ENCODE assay signal across 8 cellular contexts in the genomic region with DNA sequence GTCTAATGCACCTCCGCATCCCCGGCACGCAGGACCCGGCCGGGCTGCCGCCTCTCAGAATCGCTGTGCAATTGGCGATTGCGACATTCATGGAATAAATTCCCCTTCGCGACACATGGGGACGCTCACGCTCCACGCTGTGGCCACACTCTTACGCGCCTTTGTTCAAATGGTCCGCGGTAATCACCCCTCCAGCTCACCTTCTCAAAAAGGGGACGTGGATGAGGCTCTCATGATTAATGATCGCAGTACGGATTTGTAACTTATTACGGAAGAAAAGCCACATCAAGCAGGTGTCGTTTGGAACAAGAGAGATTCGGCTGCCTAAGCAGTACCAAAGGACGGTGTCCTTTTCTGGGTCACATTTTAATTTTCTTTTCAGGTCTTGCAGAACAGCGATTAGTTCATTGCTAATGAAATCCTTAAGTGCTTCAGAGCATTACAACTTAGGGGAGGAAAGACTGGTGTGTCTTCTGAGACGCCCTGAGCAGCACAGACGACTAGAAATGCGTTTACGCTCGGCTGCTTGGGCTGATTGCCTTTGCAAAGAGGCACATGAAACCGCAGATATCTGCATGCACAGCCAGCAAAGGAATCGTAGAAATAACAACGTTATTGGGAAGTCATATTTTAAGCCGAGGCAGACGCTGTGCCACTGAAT. TPM values are rescaled to one million over a fixed set of nuclear protein-coding genes. Genes with fewer than 3 reads are reported as not detected.
DNase-seq lines count a peak whose midpoint lies in the region; ATAC-seq and TF ChIP-seq lines count a peak whose summit lies in the region.

No MANE protein-coding gene starts in this region.

- peak; percentile 92 for DNase-seq in DMS79 treated with DMSO at 0.1 percent for 48 hours (lab: John Stamatoyannopoulos, UW)
- peak; percentile 66 for DNase-seq in NCI-H774 (lab: John Stamatoyannopoulos, UW)
- peak; percentile 70 for DNase-seq in cerebellar cortex (ENCODE audit: low spot score)
- DNase-seq in kidney epithelial cell (ENCODE audit: low read depth), result peak; percentile 14
- peak; percentile 30 for DNase-seq in stimulated activated naive CD8-positive, alpha-beta T cell treated with anti-CD3 and anti-CD28 coated beads, Interleukin-15, Interleukin-2, amounts not matched to agents 100 U/mL and 50 U/mL, for 24 hours
- no peak for DNase-seq in activated gamma-delta T cell treated with Interleukin-2 at 50 U/mL for 16 hours

- no peak overlapping the region for H3K4me3 ChIP-seq in kidney epithelial cell (ENCODE audit: low read depth, low read length)

- peaks cover 4% of the 10 kb centered on the region for H3K27me3 ChIP-seq in kidney epithelial cell (ENCODE audit: control insufficient read depth, insufficient read depth, low read length)

- peak; percentile 92 for TF ChIP-seq CTCF in kidney epithelial cell (IDR thresholded peaks at IDR 0.05; ENCODE audit: insufficient read depth, low read length, poor library complexity, severe bottlenecking)

- no peaks in the 10 kb centered on the region for H3K36me3 ChIP-seq in kidney epithelial cell (ENCODE audit: control insufficient read depth, insufficient read depth, low read length)

- ATAC-seq in HG02759 (IDR thresholded peaks at IDR 0.05; ENCODE audit: unreplicated experiment) (peak; percentile 58), HG03460 (IDR thresholded peaks at IDR 0.05; ENCODE audit: unreplicated experiment) (no peak)
- ATAC-seq in stimulated activated naive CD8-positive, alpha-beta T cell treated with anti-CD3 and anti-CD28 coated beads, Interleukin-15, Interleukin-2, amounts not matched to agents 100 U/mL and 50 U/mL, for 24 hours, result no peak

RNA-seq across cellular contexts. Expression of a gene that starts 37.3 kb away (rescaled TPM):
- 0.08 TPM in 1 of 2 replicates, not detected in the other for total RNA-seq in kidney epithelial cell

RNA-seq across cellular contexts. Expression of a gene that starts 44.5 kb away (rescaled TPM):
- total RNA-seq in kidney epithelial cell, result 344 and 351 TPM in 2 replicates
